In the genomic region with DNA sequence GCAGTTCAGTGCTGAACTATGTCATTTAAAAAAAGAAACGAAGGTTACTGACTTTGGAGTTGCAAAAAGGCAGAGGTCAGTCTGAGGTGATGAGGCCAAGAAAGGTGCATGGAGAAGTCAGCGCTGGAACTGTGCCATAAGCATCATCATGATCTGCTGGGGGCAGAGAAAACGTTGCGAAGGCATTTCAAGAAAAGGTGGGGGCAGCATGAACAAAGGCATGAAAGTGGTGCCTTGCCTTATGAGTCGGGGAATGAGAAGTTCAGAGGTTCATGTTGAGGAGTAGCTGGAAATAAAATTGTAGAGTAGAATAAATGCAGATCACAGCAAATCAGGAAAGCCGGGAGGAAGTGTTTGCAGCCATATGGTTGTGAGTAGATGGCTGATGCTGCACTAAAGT, we compare ENCODE assay signal across 28 cellular contexts.
"Had no signal": no experiment of that assay in that cellular context is flagged by ENCODE, and none has a peak within 500 bp of the region (broad histone marks: within the 10 kb centered on the region; RNA-seq: fewer than 3 reads in every experiment).

No MANE protein-coding gene starts in this region.

- H3K27ac Mint-ChIP-seq: activated naive CD8-positive, alpha-beta T cell; nephron progenitor cell; progenitor cell of endocrine pancreas; stimulated activated naive CD8-positive, alpha-beta T cell treated with anti-CD3 and anti-CD28 coated beads, Interleukin-15, amount 100 ng/mL, for 72 hours had no signal

- H3K4me1 Mint-ChIP-seq: stimulated activated naive CD8-positive, alpha-beta T cell treated with anti-CD3 and anti-CD28 coated beads, Interleukin-15, amount 100 ng/mL, for 72 hours had no signal

- H3K4me1 ChIP-seq: body of pancreas, vagina had no signal

- ATAC-seq: body of pancreas; gastrocnemius medialis; left colon; sciatic nerve; stimulated activated naive CD8-positive, alpha-beta T cell treated with anti-CD3 and anti-CD28 coated beads, Interleukin-15, amount 100 ng/mL, for 72 hours had no signal

- H3K27me3 ChIP-seq: body of pancreas, dorsolateral prefrontal cortex, gastrocnemius medialis, neutrophil, upper lobe of left lung, vagina had no signal

- H3K9me3 ChIP-seq: body of pancreas, neutrophil, upper lobe of left lung, vagina had no signal

- H3K4me3 Mint-ChIP-seq: activated naive CD8-positive, alpha-beta T cell; naive B cell; nephron progenitor cell; stimulated activated naive CD8-positive, alpha-beta T cell treated with anti-CD3 and anti-CD28 coated beads, Interleukin-15, amount 100 ng/mL, for 72 hours had no signal

- H3K36me3 ChIP-seq: cardiac muscle cell, gastrocnemius medialis, neutrophil, upper lobe of left lung, vagina had no signal

- H3K27me3 Mint-ChIP-seq: naive B cell; stimulated activated naive CD8-positive, alpha-beta T cell treated with anti-CD3 and anti-CD28 coated beads, Interleukin-15, amount 100 ng/mL, for 72 hours had no signal

- FAIRE-seq: keratinocyte had no signal

- H3K36me3 Mint-ChIP-seq: activated naive CD8-positive, alpha-beta T cell had no signal

- H3K4me3 ChIP-seq: body of pancreas, cardiac muscle cell, coronary artery, dorsolateral prefrontal cortex, gastrocnemius medialis, skin epidermis, upper lobe of left lung, vagina had no signal

- DNase-seq: activated CD4-positive, alpha-beta T cell treated with anti-CD3 and anti-CD28 coated beads for 4 hours; activated CD4-positive, alpha-beta T cell treated with anti-CD3 and anti-CD28 coated beads, Interleukin-2, amount 50 U/mL, for 48 hours; activated CD8-positive, alpha-beta memory T cell treated with anti-CD3 and anti-CD28 coated beads for 24 hours; activated effector memory CD4-positive, alpha-beta T cell treated with Interleukin-2 at 50 U/mL for 16 hours; activated naive CD4-positive, alpha-beta T cell treated with Interleukin-2 at 50 U/mL for 16 hours; body of pancreas; dorsolateral prefrontal cortex; effector memory CD4-positive, alpha-beta T cell; gastrocnemius medialis; hippocampal formation; left colon; mammary epithelial cell; naive B cell; nephron progenitor cell; stimulated activated CD4-positive, alpha-beta T cell treated with anti-CD3 and anti-CD28 coated beads, Interleukin-12 subunit alpha, Interleukin-12 subunit beta, amount 100 ng/mL, for 4 hours; stimulated activated CD4-positive, alpha-beta T cell treated with anti-CD3 and anti-CD28 coated beads, Interleukin-4, amount 100 ng/mL, for 1 hour; stimulated activated naive CD8-positive, alpha-beta T cell treated with anti-CD3 and anti-CD28 coated beads, Interleukin-15, amount 100 ng/mL, for 72 hours; upper lobe of left lung had no signal

- H3K27ac ChIP-seq: body of pancreas, cardiac muscle cell, coronary artery, gastrocnemius medialis, neutrophil, skin epidermis, upper lobe of left lung, vagina, VCaP had no signal
